ENCODE assay signal across 21 cellular contexts in genomic region chr3:78913711-78914110, GRCh38.
"Had no signal": no experiment of that assay in that cellular context is flagged by ENCODE, and none has a peak within 500 bp of the region (broad histone marks: within the 10 kb centered on the region; RNA-seq: fewer than 3 reads in every experiment).

No MANE protein-coding gene starts in this region.

- ATAC-seq: activated CD8-positive, alpha-beta T cell treated with anti-CD3 and anti-CD28 coated beads, Interleukin-2, amount 10 ng/mL, durations not matched to agents 7 days and 5 days; activated T-cell treated with anti-CD3 and anti-CD28 coated beads, Interleukin-2, amount 50 U/mL, for 4 hours; lower lobe of right lung had no signal

- H3K36me3 ChIP-seq: brain microvascular endothelial cell, lower lobe of right lung, prostate gland, right atrium auricular region, tibial artery had no signal

- H3K9me3 Mint-ChIP-seq: activated CD4-positive, alpha-beta T cell treated with anti-CD3 and anti-CD28 coated beads, Interleukin-2, amount 10 ng/mL, durations not matched to agents 24 days and 14 days; activated T-cell treated with anti-CD3 and anti-CD28 coated beads, Interleukin-2, amount 50 U/mL, for 4 hours had no signal

- H3K4me1 Mint-ChIP-seq: activated CD4-positive, alpha-beta T cell treated with anti-CD3 and anti-CD28 coated beads, Interleukin-2, amount 10 ng/mL, durations not matched to agents 24 days and 14 days had no signal

- DNase-seq: activated CD4-positive, alpha-beta T cell treated with anti-CD3 and anti-CD28 coated beads, Interleukin-2, amount 10 ng/mL, durations not matched to agents 24 days and 14 days; activated CD8-positive, alpha-beta T cell treated with anti-CD3 and anti-CD28 coated beads, Interleukin-2, amount 10 ng/mL, durations not matched to agents 7 days and 5 days; activated effector memory CD4-positive, alpha-beta T cell treated with anti-CD3 and anti-CD28 coated beads, Interleukin-2, amount 50 U/mL, for 16 hours; activated naive CD4-positive, alpha-beta T cell treated with anti-CD3 and anti-CD28 coated beads, Interleukin-2, amount 50 U/mL, for 16 hours; activated T-cell treated with anti-CD3 and anti-CD28 coated beads, Interleukin-2, amount 50 U/mL, for 4 hours; aorta; brain microvascular endothelial cell; central memory CD4-positive, alpha-beta T cell; dorsolateral prefrontal cortex; foreskin fibroblast; hippocampal formation; lower lobe of right lung; midbrain; stimulated activated CD4-positive, alpha-beta T cell treated with anti-CD3 and anti-CD28 coated beads, Interleukin-12 subunit alpha, Interleukin-12 subunit beta, amount 100 ng/mL, for 4 hours; stimulated activated CD4-positive, alpha-beta T cell treated with anti-CD3 and anti-CD28 coated beads, Interleukin-1b, Interleukin-23, amount 100 ng/mL, for 48 hours; stimulated activated CD8-positive, alpha-beta memory T cell treated with anti-CD3 and anti-CD28 coated beads, Interleukin-4, amount 100 ng/mL, for 48 hours; stimulated activated naive CD4-positive, alpha-beta T cell treated with Interleukin-2 at 50 U/mL for 16 hours; tibial artery had no signal

- H3K4me3 ChIP-seq: dorsolateral prefrontal cortex, lower lobe of right lung, prostate gland, right atrium auricular region, tibial artery had no signal

- H3K27me3 Mint-ChIP-seq: activated CD4-positive, alpha-beta T cell treated with anti-CD3 and anti-CD28 coated beads, Interleukin-2, amount 10 ng/mL, durations not matched to agents 24 days and 14 days had no signal

- H3K27ac ChIP-seq: brain microvascular endothelial cell, dorsolateral prefrontal cortex, epithelial cell of prostate, lower lobe of right lung, prostate gland, right atrium auricular region, tibial artery had no signal

- H3K27me3 ChIP-seq: brain microvascular endothelial cell, dorsolateral prefrontal cortex, right atrium auricular region, tibial artery had no signal

- H3K27ac Mint-ChIP-seq: activated CD4-positive, alpha-beta T cell treated with anti-CD3 and anti-CD28 coated beads, Interleukin-2, amount 10 ng/mL, durations not matched to agents 24 days and 14 days; activated CD8-positive, alpha-beta T cell treated with anti-CD3 and anti-CD28 coated beads, Interleukin-2, amount 10 ng/mL, durations not matched to agents 7 days and 5 days had no signal

- H3K9me3 ChIP-seq: lower lobe of right lung, prostate gland, right atrium auricular region, tibial artery had no signal

- H3K4me3 Mint-ChIP-seq: activated CD4-positive, alpha-beta T cell treated with anti-CD3 and anti-CD28 coated beads, Interleukin-2, amount 10 ng/mL, durations not matched to agents 24 days and 14 days; activated CD8-positive, alpha-beta T cell treated with anti-CD3 and anti-CD28 coated beads, Interleukin-2, amount 10 ng/mL, durations not matched to agents 7 days and 5 days; activated T-cell treated with anti-CD3 and anti-CD28 coated beads, Interleukin-2, amount 50 U/mL, for 4 hours had no signal
